In the genomic region with DNA sequence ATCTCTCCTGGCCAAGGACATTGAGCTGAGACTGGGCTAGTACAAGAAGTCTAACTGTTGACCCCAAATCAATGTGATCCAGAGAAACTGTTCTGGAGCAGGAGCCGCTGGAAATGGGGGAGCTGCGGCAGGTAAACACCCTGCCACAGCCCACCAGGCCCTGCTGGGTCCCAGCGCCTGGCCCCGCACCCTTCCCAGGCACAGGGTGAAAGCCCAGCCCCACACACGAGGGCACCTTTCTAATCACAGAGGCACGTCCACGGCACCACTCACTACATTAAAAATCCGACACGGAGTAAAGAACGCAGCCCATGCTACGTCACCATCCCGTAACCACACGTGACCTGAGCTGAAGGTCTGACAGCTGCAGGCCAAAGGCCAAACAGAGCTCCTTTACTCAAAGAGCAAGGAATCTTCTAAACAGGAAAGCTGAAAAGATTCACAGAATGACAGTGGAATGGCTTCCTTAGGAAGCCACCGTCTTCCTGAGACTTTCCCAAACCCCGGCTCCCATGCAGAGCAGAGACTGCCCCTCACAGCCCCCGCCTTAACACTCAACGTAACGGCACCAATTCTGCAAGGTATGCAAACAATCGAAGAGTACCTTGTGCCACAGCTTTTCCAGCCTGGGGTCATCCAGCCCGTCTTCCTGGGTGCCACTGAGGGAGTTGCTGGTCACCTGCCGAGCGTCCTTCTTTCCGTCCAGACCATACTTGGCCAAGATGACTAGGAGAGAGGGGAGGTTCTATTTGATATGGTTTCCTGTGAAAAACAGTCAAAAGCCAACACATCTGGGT, we compare ENCODE assay signal across 1 cellular context.
TF ChIP-seq lines count a peak whose summit lies in the region.

No MANE protein-coding gene starts in this region.

TF ChIP-seq in WTC11, 78 proteins besides CTCF, POLR2A, EP300 and RAD21 (continued from another document):
- TF ChIP-seq, protein P1, sequence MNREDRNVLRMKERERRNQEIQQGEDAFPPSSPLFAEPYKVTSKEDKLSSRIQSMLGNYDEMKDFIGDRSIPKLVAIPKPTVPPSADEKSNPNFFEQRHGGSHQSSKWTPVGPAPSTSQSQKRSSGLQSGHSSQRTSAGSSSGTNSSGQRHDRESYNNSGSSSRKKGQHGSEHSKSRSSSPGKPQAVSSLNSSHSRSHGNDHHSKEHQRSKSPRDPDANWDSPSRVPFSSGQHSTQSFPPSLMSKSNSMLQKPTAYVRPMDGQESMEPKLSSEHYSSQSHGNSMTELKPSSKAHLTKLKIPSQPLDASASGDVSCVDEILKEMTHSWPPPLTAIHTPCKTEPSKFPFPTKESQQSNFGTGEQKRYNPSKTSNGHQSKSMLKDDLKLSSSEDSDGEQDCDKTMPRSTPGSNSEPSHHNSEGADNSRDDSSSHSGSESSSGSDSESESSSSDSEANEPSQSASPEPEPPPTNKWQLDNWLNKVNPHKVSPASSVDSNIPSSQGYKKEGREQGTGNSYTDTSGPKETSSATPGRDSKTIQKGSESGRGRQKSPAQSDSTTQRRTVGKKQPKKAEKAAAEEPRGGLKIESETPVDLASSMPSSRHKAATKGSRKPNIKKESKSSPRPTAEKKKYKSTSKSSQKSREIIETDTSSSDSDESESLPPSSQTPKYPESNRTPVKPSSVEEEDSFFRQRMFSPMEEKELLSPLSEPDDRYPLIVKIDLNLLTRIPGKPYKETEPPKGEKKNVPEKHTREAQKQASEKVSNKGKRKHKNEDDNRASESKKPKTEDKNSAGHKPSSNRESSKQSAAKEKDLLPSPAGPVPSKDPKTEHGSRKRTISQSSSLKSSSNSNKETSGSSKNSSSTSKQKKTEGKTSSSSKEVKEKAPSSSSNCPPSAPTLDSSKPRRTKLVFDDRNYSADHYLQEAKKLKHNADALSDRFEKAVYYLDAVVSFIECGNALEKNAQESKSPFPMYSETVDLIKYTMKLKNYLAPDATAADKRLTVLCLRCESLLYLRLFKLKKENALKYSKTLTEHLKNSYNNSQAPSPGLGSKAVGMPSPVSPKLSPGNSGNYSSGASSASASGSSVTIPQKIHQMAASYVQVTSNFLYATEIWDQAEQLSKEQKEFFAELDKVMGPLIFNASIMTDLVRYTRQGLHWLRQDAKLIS (CRISPR knock-in tag; IDR thresholded peaks at IDR 0.05; ENCODE audit: borderline replicate concordance), result no peak
- no peak for TF ChIP-seq TP53 (CRISPR knock-in tag; IDR thresholded peaks at IDR 0.05)
- no peak for TF ChIP-seq NR3C1 (CRISPR knock-in tag; conservative IDR thresholded peaks at IDR 0.05; ENCODE audit: low read depth)
